Comparison of ENCODE assay signal across 1 cellular context in genomic region chr21:28993293-28993629, GRCh38.
TF ChIP-seq lines count a peak whose summit lies in the region.

No MANE protein-coding gene starts in this region.

TF ChIP-seq in GM12878, 131 proteins besides CTCF, POLR2A, EP300 and RAD21:
- TF ChIP-seq JUNB (IDR thresholded peaks at IDR 0.05) = no peak
- TF ChIP-seq SUZ12 (IDR thresholded peaks at IDR 0.05; ENCODE audit: unreplicated experiment) = no peak
- TF ChIP-seq ZNF274 (IDR thresholded peaks at IDR 0.05; ENCODE audit: insufficient read depth, insufficient read length) = no peak
- TF ChIP-seq ZZZ3 (IDR thresholded peaks at IDR 0.05; ENCODE audit: control insufficient read depth, insufficient read length, low read depth) = no peak
- 0 out of 2 replicates have a peak, but pooled peaks have one; percentile 0 for TF ChIP-seq NFIC (IDR thresholded peaks at IDR 0.05; ENCODE audit: low read depth, low read length)
- no peak for TF ChIP-seq ZNF217 (IDR thresholded peaks at IDR 0.05)
- no peak for TF ChIP-seq RBBP5 (conservative IDR thresholded peaks at IDR 0.05)
- TF ChIP-seq SPI1 (IDR thresholded peaks at IDR 0.05; ENCODE audit: borderline replicate concordance, insufficient read depth, low read depth, low read length) = no peak
